Comparison of ENCODE assay signal across 8 cellular contexts in the genomic region with DNA sequence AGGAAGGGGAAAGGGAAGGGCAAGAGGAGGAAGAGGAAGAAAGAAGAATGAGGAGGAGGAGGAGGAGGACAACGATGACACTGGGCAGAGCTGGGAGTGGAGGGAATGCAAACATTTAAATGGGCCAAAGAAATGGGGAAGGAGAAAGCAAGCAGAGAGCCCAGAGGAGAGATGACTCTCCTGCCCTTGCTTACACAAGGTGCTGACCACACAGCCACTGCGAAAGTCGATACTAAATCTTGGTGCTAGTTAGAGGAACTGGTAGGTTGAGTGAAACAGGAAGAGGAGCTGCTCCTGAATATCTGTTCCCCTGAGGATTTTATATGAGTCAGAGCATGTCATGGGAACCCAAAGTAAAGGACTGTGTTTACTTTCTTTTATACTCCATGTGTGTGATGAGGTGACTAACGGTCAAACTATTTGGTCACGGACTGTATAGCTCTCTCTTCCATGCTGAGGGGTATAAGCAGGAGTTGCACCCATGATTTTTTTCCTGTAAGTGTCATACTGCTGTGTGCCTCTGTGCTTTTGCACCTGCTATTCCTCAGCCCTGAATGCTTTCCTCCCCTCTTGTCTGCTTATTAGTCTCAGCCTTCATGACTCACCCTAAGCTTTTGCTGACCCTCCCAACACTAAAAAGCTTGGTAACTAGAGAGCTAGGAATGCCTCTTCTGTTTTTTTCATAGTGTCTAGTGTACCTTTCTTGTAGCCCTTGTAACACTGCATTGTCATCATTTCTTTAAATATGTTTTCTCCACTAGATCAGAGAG. TPM values are rescaled to one million over a fixed set of nuclear protein-coding genes. Genes with fewer than 3 reads are reported as not detected.
DNase-seq lines count a peak whose midpoint lies in the region; ATAC-seq and TF ChIP-seq lines count a peak whose summit lies in the region.

No MANE protein-coding gene starts in this region.

- H3K36me3 ChIP-seq in tibial nerve = no peaks in the 10 kb centered on the region

- H3K27ac ChIP-seq in tibial nerve = no peak overlapping the region

- no peak overlapping the region for H3K4me3 Mint-ChIP-seq in activated T-helper 17 cell treated with anti-CD3 and anti-CD28 coated beads, Interleukin-2, amount 50 U/mL, for 72 hours

- H3K4me3 ChIP-seq in tibial nerve = no peak overlapping the region

- no peaks in the 10 kb centered on the region for H3K9me3 Mint-ChIP-seq in activated T-helper 17 cell treated with anti-CD3 and anti-CD28 coated beads, Interleukin-2, amount 50 U/mL, for 72 hours

- H3K27ac Mint-ChIP-seq in activated T-helper 17 cell treated with anti-CD3 and anti-CD28 coated beads, Interleukin-2, amount 50 U/mL, for 72 hours = peak overlapping the region; percentile 70

- H3K27me3 Mint-ChIP-seq in activated T-helper 17 cell treated with anti-CD3 and anti-CD28 coated beads, Interleukin-2, amount 50 U/mL, for 72 hours = no peaks in the 10 kb centered on the region

- peak; percentile 83 for ATAC-seq in GM18505 (IDR thresholded peaks at IDR 0.05; ENCODE audit: unreplicated experiment)
- ATAC-seq in HG02852 (IDR thresholded peaks at IDR 0.05; ENCODE audit: unreplicated experiment) = peak; percentile 91
- peak; percentile 67 for ATAC-seq in activated T-helper 17 cell treated with anti-CD3 and anti-CD28 coated beads, Interleukin-2, amount 50 U/mL, for 72 hours (replicated peaks)
- ATAC-seq in left lobe of liver = peak; percentile 53

- DNase-seq in AG08395 (ENCODE audit: low spot score) = peak; percentile 86
- peak; percentile 2 for DNase-seq in NCI-H128 (lab: John Stamatoyannopoulos, UW; ENCODE audit: unreplicated experiment)
- no peak for DNase-seq in left lobe of liver (ENCODE audit: low spot score)
- DNase-seq in tibial nerve (ENCODE audit: low spot score in 2 of 2) = no peak
- DNase-seq in NCI-H1694 treated with DMSO at 0.1 percent for 48 hours (lab: John Stamatoyannopoulos, UW) = no peak

- H3K4me1 ChIP-seq in tibial nerve = peaks cover 0 to 12% (median 4%) of the 10 kb centered on the region in 4 donors

- no peak for TF ChIP-seq CTCF in tibial nerve (IDR thresholded peaks at IDR 0.05)

- no peak for TF ChIP-seq POLR2A in GM18505 (IDR thresholded peaks at IDR 0.05; ENCODE audit: borderline replicate concordance, extremely low read depth, insufficient read depth, insufficient read length)
- no peak for TF ChIP-seq POLR2A in tibial nerve (IDR thresholded peaks at IDR 0.05)

- no peaks in the 10 kb centered on the region for H3K27me3 ChIP-seq in tibial nerve

- 40 to 44% methylated on average over 5 of the region's 5 CpGs for WGBS in tibial nerve, 2 donors

- TF ChIP-seq EP300 in tibial nerve (IDR thresholded peaks at IDR 0.05) = peak in 1 of 2 donors; percentile 9

- no peaks in the 10 kb centered on the region for H3K9me3 ChIP-seq in tibial nerve

- no peaks in the 10 kb centered on the region for H3K36me3 Mint-ChIP-seq in activated T-helper 17 cell treated with anti-CD3 and anti-CD28 coated beads, Interleukin-2, amount 50 U/mL, for 72 hours (ENCODE audit: low read depth)

- H3K4me1 Mint-ChIP-seq in activated T-helper 17 cell treated with anti-CD3 and anti-CD28 coated beads, Interleukin-2, amount 50 U/mL, for 72 hours = peaks cover 18% of the 10 kb centered on the region

RNA-seq across cellular contexts. Expression of a gene that starts 9.5 kb away (rescaled TPM):
- 1 to 10 TPM; 5.7 to 9.2 TPM for total RNA-seq in activated T-helper 17 cell treated with anti-CD3 and anti-CD28 coated beads, Interleukin-2, amount 50 U/mL, for 72 hours
- 0.75 TPM for total RNA-seq in left lobe of liver
- 10 to 100 TPM; 12.6 to 33.2 (median 22.3) TPM for total RNA-seq in tibial nerve

Comparison
In these comparisons a context has a peak if more than half of its experiments do, and no peak if none do; other contexts are left out.
1. DNase-seq: peak in AG08395 (single experiment) and NCI-H128 (single experiment); none in left lobe of liver (single experiment), tibial nerve (0 of 2) and NCI-H1694 treated with DMSO at 0.1 percent for 48 hours (single experiment).
2. Peak in every context shown above with its lines, with median percentiles within 50 percentile points of each other: ATAC-seq.